8 cellular contexts compared by ENCODE assay signal in the genomic region with DNA sequence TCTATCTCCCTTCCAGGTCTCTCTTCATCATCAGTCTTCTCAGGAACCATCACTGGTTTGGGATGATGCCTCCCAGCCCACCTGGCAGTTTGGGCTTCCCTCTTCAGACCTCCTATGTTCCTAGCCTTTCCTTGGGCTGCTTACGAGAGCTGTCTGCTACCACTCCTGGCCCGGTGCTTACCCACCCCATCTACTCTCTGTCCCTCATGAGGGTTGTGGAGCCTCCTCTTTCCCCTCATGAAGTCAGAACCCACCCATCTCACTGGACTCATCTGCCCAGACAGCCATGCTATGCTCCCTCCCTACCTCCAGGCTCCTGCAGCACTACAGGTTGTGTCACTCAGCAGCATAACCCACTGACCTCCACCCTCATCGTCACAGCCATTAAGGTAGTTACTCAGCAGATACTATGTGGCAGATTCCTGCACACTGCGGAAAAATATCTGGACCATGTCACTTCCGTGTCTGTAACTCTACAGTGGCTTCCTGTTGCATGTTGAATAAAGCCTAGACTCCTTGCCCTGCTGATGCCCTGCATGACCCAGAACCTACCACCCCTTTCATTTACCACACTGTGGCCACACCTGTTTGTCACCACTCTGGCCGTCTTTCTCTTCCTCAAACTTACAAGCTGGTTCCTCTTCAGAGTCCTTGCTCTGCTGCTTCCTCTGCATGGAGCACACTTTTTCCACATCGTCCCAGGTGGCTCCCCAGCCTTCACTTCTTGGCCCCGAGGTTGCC. TPM values are rescaled to one million over a fixed set of nuclear protein-coding genes. Genes with fewer than 3 reads are reported as not detected.
DNase-seq lines count a peak whose midpoint lies in the region; ATAC-seq and TF ChIP-seq lines count a peak whose summit lies in the region.

No MANE protein-coding gene starts in this region.

- 61 to 63% methylated on average over 7 to 8 of the region's 8 CpGs for WGBS in esophagus squamous epithelium, 2 donors

- H3K4me2 ChIP-seq in OCI-LY3 (ENCODE audit: low read length), result peak overlapping the region; percentile 98

- no peak overlapping the region for H2AFZ ChIP-seq in OCI-LY3 (ENCODE audit: low read depth, low read length)

- ATAC-seq in GM18517 (IDR thresholded peaks at IDR 0.05; ENCODE audit: unreplicated experiment), result peak; percentile 71
- ATAC-seq in HG02610 (IDR thresholded peaks at IDR 0.05; ENCODE audit: unreplicated experiment), result peak; percentile 52

- H3K4me1 ChIP-seq in OCI-LY3 (ENCODE audit: low read length) (peaks cover 28% of the 10 kb centered on the region), esophagus squamous epithelium (peaks cover 25 to 73% (median 46%) of the 10 kb centered on the region in 3 donors)

- H3K4me3 ChIP-seq in OCI-LY3 (ENCODE audit: low read length) (peak overlapping the region; percentile 94), esophagus squamous epithelium (peak overlapping the region in 3 of 4 donors; percentile 78 to 94 (median 80))

- DNase-seq in esophagus squamous epithelium (lab: John Stamatoyannopoulos, UW), result no peak
- DNase-seq in NCI-H748 (lab: John Stamatoyannopoulos, UW; ENCODE audit: unreplicated experiment), result no peak
- DNase-seq in C1 segment of cervical spinal cord (lab: John Stamatoyannopoulos, UW), result no peak
- DNase-seq in NCI-H526 (lab: John Stamatoyannopoulos, UW), result no peak
- no peak for DNase-seq in GM03348 (ENCODE audit: low spot score)

- H3K27ac ChIP-seq in OCI-LY3 (ENCODE audit: low read length) (peak overlapping the region; percentile 74), esophagus squamous epithelium (peak overlapping the region; percentile 96 to 99 (median 98))

- H3K36me3 ChIP-seq in OCI-LY3 (replicated peaks; ENCODE audit: low read depth, low read length), result peaks cover 32% of the 10 kb centered on the region
- peaks cover 7 to 39% (median 9%) of the 10 kb centered on the region in 3 donors for H3K36me3 ChIP-seq in esophagus squamous epithelium

- H3K79me2 ChIP-seq in OCI-LY3 (ENCODE audit: low read length), result peaks cover 55% of the 10 kb centered on the region

- TF ChIP-seq CTCF in OCI-LY3 (IDR thresholded peaks at IDR 0.05; ENCODE audit: low read depth, low read length) (no peak), esophagus squamous epithelium (IDR thresholded peaks at IDR 0.05) (no peak)

- H4K20me1 ChIP-seq in OCI-LY3 (ENCODE audit: insufficient read depth, low read length), result peaks cover 42% of the 10 kb centered on the region

- intact Hi-C loops in esophagus squamous epithelium (cut with DNase I), result no loop called here

- peak in 1 of 4 donors; percentile 38 for TF ChIP-seq POLR2A in esophagus squamous epithelium (IDR thresholded peaks at IDR 0.05)

- H3K9me3 ChIP-seq in OCI-LY3 (ENCODE audit: insufficient read depth, low read length) (no peaks in the 10 kb centered on the region), esophagus squamous epithelium (no peaks in the 10 kb centered on the region)

- H3K27me3 ChIP-seq in OCI-LY3 (ENCODE audit: low read depth, low read length), result no peaks in the 10 kb centered on the region
- H3K27me3 ChIP-seq in esophagus squamous epithelium, result no peaks in the 10 kb centered on the region

- peak overlapping the region; percentile 92 for H3K9ac ChIP-seq in OCI-LY3 (ENCODE audit: low read length)

RNA-seq across cellular contexts. Expression of a gene that starts 2.0 kb away (rescaled TPM):
- total RNA-seq in esophagus squamous epithelium, result 100 to 1,000 TPM; 185 to 337 (median 225) TPM

RNA-seq across cellular contexts. Expression of a gene that starts 18.9 kb away (rescaled TPM):
- 1 to 10 TPM in 2 of 4 donors, under 1 TPM in 1, not detected in 1; 0.57 to 1.6 (median 1.3) TPM for total RNA-seq in esophagus squamous epithelium

RNA-seq across cellular contexts. Expression of a gene that starts 35.8 kb away (rescaled TPM):
- total RNA-seq in esophagus squamous epithelium, result 10 to 100 TPM; 24.1 to 45.9 (median 24.8) TPM

RNA-seq across cellular contexts. Expression of a gene that starts 48.8 kb away (rescaled TPM):
- total RNA-seq in esophagus squamous epithelium, result not detected

RNA-seq across cellular contexts. Expression of a gene that starts 57.7 kb away (rescaled TPM):
- 10 to 100 TPM in 2 of 4 donors, 1 to 10 TPM in 2; 4.6 to 83.9 (median 25.2) TPM for total RNA-seq in esophagus squamous epithelium
